Comparison of ENCODE assay signal across 8 cellular contexts in the genomic region with DNA sequence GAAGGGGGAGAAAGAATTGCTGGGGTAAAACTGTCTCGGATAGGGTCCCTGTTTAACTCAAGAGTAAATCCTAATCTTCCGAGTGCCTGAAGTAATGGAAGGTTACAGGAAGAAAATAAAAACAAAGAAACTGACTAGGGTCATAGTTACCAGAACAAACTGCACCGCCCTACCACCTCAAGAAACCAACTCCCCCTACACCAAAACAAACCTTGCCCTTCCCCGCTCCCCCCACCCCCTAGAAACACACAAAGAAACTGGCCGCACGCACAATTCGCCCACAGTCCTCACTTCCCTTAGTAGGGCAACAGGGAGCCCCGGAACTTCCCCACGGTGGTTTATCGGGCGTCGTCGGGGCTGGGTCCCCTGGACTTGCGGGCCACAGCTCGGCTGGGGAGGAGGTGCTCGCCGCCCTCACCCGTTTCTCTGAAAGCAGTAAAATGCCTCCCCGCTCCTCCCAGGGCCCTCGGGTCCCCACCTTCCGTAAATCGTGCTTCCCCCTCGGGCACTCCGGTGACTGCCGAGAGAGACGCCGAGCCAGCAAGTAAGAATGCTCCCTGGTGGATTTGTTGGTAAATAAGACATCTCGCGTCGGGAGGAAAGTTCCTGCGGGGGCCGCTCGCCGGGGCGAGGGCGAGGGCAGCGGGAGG. TPM values are rescaled to one million over a fixed set of nuclear protein-coding genes. Genes with fewer than 3 reads are reported as not detected.
DNase-seq lines count a peak whose midpoint lies in the region; TF ChIP-seq lines count a peak whose summit lies in the region.

No MANE protein-coding gene starts in this region.

- in situ Hi-C loops in GM13977 (cut with MboI; ENCODE audit: low pct_unique_long_range_greater_than_20kb, low sequenced_read_pairs, unreplicated experiment) (no loop called here), transverse colon (cut with MboI; ENCODE audit: low pct_ligation_motif_present in 1 of 4, low pct_unique_long_range_greater_than_20kb in 1 of 4, low sequenced_read_pairs in 3 of 4) (no loop called here)

- H3K9me3 ChIP-seq in neuronal stem cell (replicated peaks in 1 of 2; ENCODE audit: control insufficient read depth in 2 of 2, insufficient read depth in 1 of 2, low read depth in 1 of 2, low read length in 2 of 2) (no peaks in the 10 kb centered on the region), transverse colon (no peaks in the 10 kb centered on the region)

- no peaks in the 10 kb centered on the region for H3K27me3 Mint-ChIP-seq in activated CD4-positive, alpha-beta memory T cell treated with anti-CD3 and anti-CD28 coated beads, Interleukin-2, amount 10 ng/mL, durations not matched to agents 7 days and 5 days

- H4K91ac ChIP-seq in neuronal stem cell (ENCODE audit: low read depth, low read length, poor library complexity): peak overlapping the region; percentile 66

- H2AFZ ChIP-seq in neuronal stem cell (ENCODE audit: low read length): peak overlapping the region; percentile 67

- H3K4me3 Mint-ChIP-seq in activated CD4-positive, alpha-beta memory T cell treated with anti-CD3 and anti-CD28 coated beads, Interleukin-2, amount 10 ng/mL, durations not matched to agents 7 days and 5 days: peak overlapping the region; percentile 82

- H3K14ac ChIP-seq in neuronal stem cell (ENCODE audit: low read length): peak overlapping the region; percentile 95

- peaks cover 52% of the 10 kb centered on the region for H3K4me1 Mint-ChIP-seq in activated CD4-positive, alpha-beta memory T cell treated with anti-CD3 and anti-CD28 coated beads, Interleukin-2, amount 10 ng/mL, durations not matched to agents 7 days and 5 days

- H3K4me2 ChIP-seq in neuronal stem cell (ENCODE audit: insufficient read depth, low read length, poor library complexity, severe bottlenecking): peak overlapping the region; percentile 67

- H3K27ac Mint-ChIP-seq in activated CD4-positive, alpha-beta memory T cell treated with anti-CD3 and anti-CD28 coated beads, Interleukin-2, amount 10 ng/mL, durations not matched to agents 7 days and 5 days: peak overlapping the region; percentile 95

- H2BK15ac ChIP-seq in neuronal stem cell (ENCODE audit: low read length): peak overlapping the region; percentile 68

- H3K27ac ChIP-seq in neuronal stem cell (replicated peaks; ENCODE audit: low read length) (peak overlapping the region; percentile 91), transverse colon (peak overlapping the region; percentile 93 to 96 (median 96))

- no peaks in the 10 kb centered on the region for H3K27me3 ChIP-seq in H7 (ENCODE audit: control insufficient read depth, insufficient read depth, low read length)
- no peaks in the 10 kb centered on the region for H3K27me3 ChIP-seq in neuronal stem cell (ENCODE audit: control insufficient read depth in 3 of 3, insufficient read depth in 3 of 3, low read depth in 1 of 3, low read length in 3 of 3)
- H3K27me3 ChIP-seq in transverse colon: no peaks in the 10 kb centered on the region

- CTCF ChIA-PET in activated CD4-positive, alpha-beta memory T cell treated with anti-CD3 and anti-CD28 coated beads, Interleukin-2, amount 10 ng/mL, durations not matched to agents 7 days and 5 days (lab: Charles Lee): interaction anchor here (1.2 kb wide), 1 partner anchor 330 kb away, joined by 3 read pairs; no protein-coding TSS in a partner anchor

- H2BK5ac ChIP-seq in neuronal stem cell (ENCODE audit: low read length): peak overlapping the region; percentile 97

- H3K4me3 ChIP-seq in H7 (ENCODE audit: insufficient read depth, low read depth, low read length) (peak overlapping the region; percentile 98), neuronal stem cell (ENCODE audit: low read length in 2 of 2) (peak overlapping the region; percentile 93 to 99), transverse colon (peak overlapping the region; percentile 64 to 85 (median 73))

- H2AK5ac ChIP-seq in neuronal stem cell (ENCODE audit: low read depth, low read length): peak overlapping the region; percentile 76

- no peak for TF ChIP-seq CTCF in GM13977 (IDR thresholded peaks at IDR 0.05; ENCODE audit: extremely low read depth, insufficient read depth, missing control alignments)
- TF ChIP-seq CTCF in transverse colon (IDR thresholded peaks at IDR 0.05): no peak

- H3K36me3 Mint-ChIP-seq in activated CD4-positive, alpha-beta memory T cell treated with anti-CD3 and anti-CD28 coated beads, Interleukin-2, amount 10 ng/mL, durations not matched to agents 7 days and 5 days (ENCODE audit: low read depth): peaks cover 12% of the 10 kb centered on the region

- H2BK120ac ChIP-seq in neuronal stem cell (ENCODE audit: low read depth, low read length): peak overlapping the region; percentile 45

- POLR2A ChIA-PET in activated CD4-positive, alpha-beta memory T cell treated with anti-CD3 and anti-CD28 coated beads, Interleukin-2, amount 10 ng/mL, durations not matched to agents 7 days and 5 days (lab: Charles Lee): interaction anchor here (1.2 to 1.6 kb wide), 4 partner anchors 14 to 636 kb away, joined by 3 to 4 read pairs (median 3); partner anchors contain the start of genes AMN1 and RESF1

- DNase-seq in GM13977 (ENCODE audit: low spot score): peak; percentile 62
- DNase-seq in H7: peak; percentile 63
- peak; percentile 38 for DNase-seq in NCI-H128 (lab: John Stamatoyannopoulos, UW; ENCODE audit: unreplicated experiment)
- peak; percentile 63 for DNase-seq in activated CD4-positive, alpha-beta memory T cell treated with anti-CD3 and anti-CD28 coated beads, Interleukin-2, amount 10 ng/mL, durations not matched to agents 7 days and 5 days
- peak; percentile 80 to 85 for DNase-seq in erythroblast (lab: John Stamatoyannopoulos, UW)
- DNase-seq in neuronal stem cell (ENCODE audit: low spot score): peak; percentile 18
- DNase-seq in transverse colon: peak; percentile 57
- no peak for DNase-seq in midbrain (lab: John Stamatoyannopoulos, UW)

- TF ChIP-seq POLR2A in erythroblast (IDR thresholded peaks at IDR 0.05; ENCODE audit: low read length) (peak; percentile 69), transverse colon (IDR thresholded peaks at IDR 0.05) (peak; percentile 68)

- H3K18ac ChIP-seq in neuronal stem cell (ENCODE audit: low read length): peak overlapping the region; percentile 89

- H3K9me3 Mint-ChIP-seq in activated CD4-positive, alpha-beta memory T cell treated with anti-CD3 and anti-CD28 coated beads, Interleukin-2, amount 10 ng/mL, durations not matched to agents 7 days and 5 days: no peaks in the 10 kb centered on the region

- H3K4ac ChIP-seq in neuronal stem cell (ENCODE audit: low read length): peak overlapping the region; percentile 70

- WGBS in neuronal stem cell (ENCODE audit: extremely low coverage in 2 of 2, insufficient read length in 2 of 2, insufficient replicate concordance in 1 of 2), 2 donors: no CpG with 5 or more reads among the region's 37 CpGs
- 3 to 8% methylated on average over 4 to 37 of the region's 37 CpGs for WGBS in transverse colon (ENCODE audit: low coverage in 1 of 2), 2 donors

- TF ChIP-seq EP300 in transverse colon (IDR thresholded peaks at IDR 0.05; ENCODE audit: low read depth): no peak

- peak overlapping the region; percentile 83 for H3K23ac ChIP-seq in neuronal stem cell (ENCODE audit: low read depth, low read length, poor library complexity)

- H4K8ac ChIP-seq in neuronal stem cell (ENCODE audit: low read depth, low read length): no peak overlapping the region

- no peaks in the 10 kb centered on the region for H3K36me3 ChIP-seq in H7 (replicated peaks; ENCODE audit: control insufficient read depth, insufficient read depth, low read length)
- no peaks in the 10 kb centered on the region for H3K36me3 ChIP-seq in neuronal stem cell (replicated peaks in 1 of 2; ENCODE audit: control insufficient read depth in 2 of 2, insufficient read depth in 2 of 2, low read length in 2 of 2)
- no peaks in the 10 kb centered on the region for H3K36me3 ChIP-seq in transverse colon

- peaks cover 11 to 26% of the 10 kb centered on the region in 2 donors for H3K4me1 ChIP-seq in neuronal stem cell (ENCODE audit: control insufficient read depth in 2 of 2, insufficient read depth in 1 of 2, low read depth in 1 of 2, low read length in 2 of 2)
- peaks cover 0 to 51% (median 14%) of the 10 kb centered on the region in 4 donors for H3K4me1 ChIP-seq in transverse colon

- H3K9ac ChIP-seq in neuronal stem cell (ENCODE audit: low read depth, low read length, poor library complexity): peak overlapping the region; percentile 94

- peak overlapping the region; percentile 51 for H2BK12ac ChIP-seq in neuronal stem cell (ENCODE audit: low read length)

- H3K79me1 ChIP-seq in neuronal stem cell (ENCODE audit: low read depth, low read length): no peaks in the 10 kb centered on the region

- intact Hi-C loops in transverse colon (cut with DNase I; ENCODE audit: low total_unique reads): no loop called here

RNA-seq across cellular contexts. Expression of gene SINHCAF, which starts 2.4 kb away (rescaled TPM):
- 265 and 349 TPM in 2 replicates for total RNA-seq in H7 (2014; rRNA removed; shearing (Covaris generic))
- total RNA-seq in activated CD4-positive, alpha-beta memory T cell treated with anti-CD3 and anti-CD28 coated beads, Interleukin-2, amount 10 ng/mL, durations not matched to agents 7 days and 5 days: 100 to 1,000 TPM; 107 to 123 TPM
- 288 TPM for polyA plus RNA-seq in neuronal stem cell (2013, experiment 1 of 2)
- polyA plus RNA-seq in neuronal stem cell (2013, experiment 2 of 2): 311 TPM
- total RNA-seq in transverse colon: 100 to 1,000 TPM in 1 of 4 donors, 10 to 100 TPM in 3; 16.8 to 135 (median 64.8) TPM
